1 cellular context compared by ENCODE assay signal in the genomic region with DNA sequence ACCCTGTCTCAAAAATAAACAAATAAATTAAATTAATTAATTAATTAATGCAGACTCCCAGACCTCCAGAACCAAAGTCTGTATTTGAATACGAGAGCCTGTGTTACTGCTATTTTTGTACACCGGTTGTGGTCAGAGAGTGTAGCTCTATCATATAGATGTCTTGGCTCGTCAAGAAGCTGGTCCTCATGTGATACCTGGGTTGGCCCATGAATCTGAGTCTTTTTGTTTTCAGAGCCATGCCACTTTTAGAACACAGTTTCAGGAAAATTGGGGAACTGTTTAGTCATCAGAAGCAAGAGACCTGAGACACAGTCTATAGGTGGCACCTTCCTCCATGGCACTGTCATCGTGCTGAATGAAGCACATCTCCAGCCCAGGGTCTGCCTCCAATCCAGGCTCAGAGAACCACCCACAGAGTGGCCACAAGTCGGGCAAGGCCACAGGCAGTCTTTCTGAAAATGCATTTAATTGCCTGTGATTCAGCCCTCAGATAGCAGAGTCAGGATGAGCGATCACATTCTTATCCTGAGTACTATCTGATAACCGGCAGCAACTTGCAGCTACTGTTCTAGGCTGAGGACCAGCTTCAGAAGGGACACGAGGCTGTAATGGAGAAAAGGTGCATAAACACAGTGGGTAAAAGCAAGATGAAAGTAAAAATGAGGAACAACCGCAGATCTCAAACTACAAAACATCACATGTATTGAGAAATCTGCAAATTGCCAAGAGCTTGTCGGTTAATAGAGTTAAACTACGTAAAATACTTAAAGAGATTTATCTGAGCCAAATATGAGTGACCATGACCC.
TF ChIP-seq lines count a peak whose summit lies in the region.

No MANE protein-coding gene starts in this region.

TF ChIP-seq in K562, 482 proteins besides CTCF, POLR2A, EP300 and RAD21 (continues in another document):
- TF ChIP-seq MAFF (IDR thresholded peaks at IDR 0.05; ENCODE audit: low read length) (peak; percentile 44; the same call in 1 of the 2 replicates), MTA1 (IDR thresholded peaks at IDR 0.05; ENCODE audit: borderline replicate concordance) (peak; percentile 58; the same call in 1 of the 2 replicates), ADNP (tag; IDR thresholded peaks at IDR 0.05) (peak; percentile 19; the same call in 1 of the 2 replicates), MECOM (CRISPR knock-in tag; IDR thresholded peaks at IDR 0.05) (0 out of 2 replicates have a peak, but pooled peaks have one; percentile 38), RCOR1 (IDR thresholded peaks at IDR 0.05; ENCODE audit: borderline replicate concordance in 1 of 2, low read depth in 2 of 2, low read length in 2 of 2) (peak in 1 of 2 experiments; percentile 67; a peak in 2 of 4 replicates), MEIS2 (IDR thresholded peaks at IDR 0.05; ENCODE audit: partially characterized antibody) (peak; percentile 54), C11orf30 (IDR thresholded peaks at IDR 0.05; ENCODE audit: low read depth) (peak; percentile 55), CTBP1 (IDR thresholded peaks at IDR 0.05; ENCODE audit: borderline replicate concordance) (peak; percentile 29; the same call in 1 of the 2 replicates), HDAC1 (IDR thresholded peaks at IDR 0.05) (peak in 1 of 2 experiments; percentile 42; a peak in 1 of 4 replicates), BHLHE40 (IDR thresholded peaks at IDR 0.05; ENCODE audit: low read length) (peak; percentile 5; the same call in 1 of the 2 replicates), ZBTB17 (CRISPR knock-in tag; IDR thresholded peaks at IDR 0.05) (0 out of 2 replicates have a peak, but pooled peaks have one; percentile 32), SMAD3 (CRISPR knock-in tag; conservative IDR thresholded peaks at IDR 0.05) (peak; percentile 14; the same call in 1 of the 2 replicates), L3MBTL2 (IDR thresholded peaks at IDR 0.05) (peak; percentile 80), BRCA1 (IDR thresholded peaks at IDR 0.05) (no peak), BRCA1 (CRISPR knock-in tag; IDR thresholded peaks at IDR 0.05) (no peak), ZNF766 (CRISPR knock-in tag; conservative IDR thresholded peaks at IDR 0.05) (peak; percentile 62; the same call in 1 of the 2 replicates), ATF7 (IDR thresholded peaks at IDR 0.05) (peak; percentile 15; the same call in 1 of the 2 replicates), FOSL1 (tag; conservative IDR thresholded peaks at IDR 0.05) (0 out of 2 replicates have a peak, but pooled peaks have one; percentile 7), GABPB1 (CRISPR knock-in tag; IDR thresholded peaks at IDR 0.05) (peak; percentile 51), RBBP5 (IDR thresholded peaks at IDR 0.05; ENCODE audit: borderline replicate concordance, insufficient read depth, low read length, poor library complexity, severe bottlenecking) (no peak), CCNT2 (IDR thresholded peaks at IDR 0.05; ENCODE audit: borderline replicate concordance, extremely low read depth, insufficient read length, low read depth, low read length) (peak; percentile 23), ZNF583 (CRISPR knock-in tag; IDR thresholded peaks at IDR 0.05) (0 out of 2 replicates have a peak, but pooled peaks have one; percentile 28), TRIM24 (IDR thresholded peaks at IDR 0.05) (no peak), TEAD1 (CRISPR knock-in tag; IDR thresholded peaks at IDR 0.05) (peak in 1 of 2 experiments; percentile 63; a peak in 1 of 4 replicates), GATAD2A (IDR thresholded peaks at IDR 0.05) (0 out of 2 replicates have a peak, but pooled peaks have one; percentile 13), FOXM1 (IDR thresholded peaks at IDR 0.05; ENCODE audit: low read depth) (no peak), FOXM1 (CRISPR knock-in tag; IDR thresholded peaks at IDR 0.05; ENCODE audit: low read depth) (no peak), NR2C1 (IDR thresholded peaks at IDR 0.05) (no peak), NR2C1 (tag; IDR thresholded peaks at IDR 0.05) (0 out of 2 replicates have a peak, but pooled peaks have one; percentile 6), DMBX1 (CRISPR knock-in tag; IDR thresholded peaks at IDR 0.05; ENCODE audit: borderline replicate concordance) (no peak), ZNF76 (CRISPR knock-in tag; IDR thresholded peaks at IDR 0.05; ENCODE audit: borderline replicate concordance) (peak; percentile 20; the same call in 1 of the 2 replicates), RBM14 (IDR thresholded peaks at IDR 0.05; ENCODE audit: borderline replicate concordance, insufficient read depth, low read depth, low read length) (no peak), TBP (optimal IDR thresholded peaks at IDR 0.05; ENCODE audit: low read depth, low read length) (peak; percentile 20), OTX1 (CRISPR knock-in tag; IDR thresholded peaks at IDR 0.05) (0 out of 2 replicates have a peak, but pooled peaks have one; percentile 7), MEF2A (IDR thresholded peaks at IDR 0.05; ENCODE audit: control insufficient read depth, low read depth, low read length) (peak; percentile 23; the same call in 1 of the 2 replicates), CEBPG (CRISPR knock-in tag; IDR thresholded peaks at IDR 0.05) (no peak), CEBPG (tag; conservative IDR thresholded peaks at IDR 0.05 in 1 of 2, IDR thresholded peaks at IDR 0.05 in 1 of 2) (0 out of 4 replicates have a peak, but pooled peaks of 1 of the 2 experiments have one; percentile 17), PTTG1 (tag; IDR thresholded peaks at IDR 0.05; ENCODE audit: low read depth) (0 out of 2 replicates have a peak, but pooled peaks have one; percentile 38)
- TF ChIP-seq, protein P1, sequence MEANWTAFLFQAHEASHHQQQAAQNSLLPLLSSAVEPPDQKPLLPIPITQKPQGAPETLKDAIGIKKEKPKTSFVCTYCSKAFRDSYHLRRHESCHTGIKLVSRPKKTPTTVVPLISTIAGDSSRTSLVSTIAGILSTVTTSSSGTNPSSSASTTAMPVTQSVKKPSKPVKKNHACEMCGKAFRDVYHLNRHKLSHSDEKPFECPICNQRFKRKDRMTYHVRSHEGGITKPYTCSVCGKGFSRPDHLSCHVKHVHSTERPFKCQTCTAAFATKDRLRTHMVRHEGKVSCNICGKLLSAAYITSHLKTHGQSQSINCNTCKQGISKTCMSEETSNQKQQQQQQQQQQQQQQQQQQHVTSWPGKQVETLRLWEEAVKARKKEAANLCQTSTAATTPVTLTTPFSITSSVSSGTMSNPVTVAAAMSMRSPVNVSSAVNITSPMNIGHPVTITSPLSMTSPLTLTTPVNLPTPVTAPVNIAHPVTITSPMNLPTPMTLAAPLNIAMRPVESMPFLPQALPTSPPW (CRISPR knock-in tag; IDR thresholded peaks at IDR 0.05), result no peak
- TF ChIP-seq, protein P2, sequence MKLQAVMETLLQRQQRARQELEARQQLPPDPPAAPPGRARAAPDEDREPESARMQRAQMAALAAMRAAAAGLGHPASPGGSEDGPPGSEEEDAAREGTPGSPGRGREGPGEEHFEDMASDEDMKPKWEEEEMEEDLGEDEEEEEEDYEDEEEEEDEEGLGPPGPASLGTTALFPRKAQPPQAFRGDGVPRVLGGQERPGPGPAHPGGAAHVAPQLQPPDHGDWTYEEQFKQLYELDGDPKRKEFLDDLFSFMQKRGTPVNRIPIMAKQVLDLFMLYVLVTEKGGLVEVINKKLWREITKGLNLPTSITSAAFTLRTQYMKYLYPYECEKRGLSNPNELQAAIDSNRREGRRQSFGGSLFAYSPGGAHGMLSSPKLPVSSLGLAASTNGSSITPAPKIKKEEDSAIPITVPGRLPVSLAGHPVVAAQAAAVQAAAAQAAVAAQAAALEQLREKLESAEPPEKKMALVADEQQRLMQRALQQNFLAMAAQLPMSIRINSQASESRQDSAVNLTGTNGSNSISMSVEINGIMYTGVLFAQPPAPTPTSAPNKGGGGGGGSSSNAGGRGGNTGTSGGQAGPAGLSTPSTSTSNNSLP (IDR thresholded peaks at IDR 0.05; ENCODE audit: borderline replicate concordance, low read depth, low read length), result peak; percentile 69; the same call in 1 of the 2 replicates
- TF ChIP-seq, protein P3, sequence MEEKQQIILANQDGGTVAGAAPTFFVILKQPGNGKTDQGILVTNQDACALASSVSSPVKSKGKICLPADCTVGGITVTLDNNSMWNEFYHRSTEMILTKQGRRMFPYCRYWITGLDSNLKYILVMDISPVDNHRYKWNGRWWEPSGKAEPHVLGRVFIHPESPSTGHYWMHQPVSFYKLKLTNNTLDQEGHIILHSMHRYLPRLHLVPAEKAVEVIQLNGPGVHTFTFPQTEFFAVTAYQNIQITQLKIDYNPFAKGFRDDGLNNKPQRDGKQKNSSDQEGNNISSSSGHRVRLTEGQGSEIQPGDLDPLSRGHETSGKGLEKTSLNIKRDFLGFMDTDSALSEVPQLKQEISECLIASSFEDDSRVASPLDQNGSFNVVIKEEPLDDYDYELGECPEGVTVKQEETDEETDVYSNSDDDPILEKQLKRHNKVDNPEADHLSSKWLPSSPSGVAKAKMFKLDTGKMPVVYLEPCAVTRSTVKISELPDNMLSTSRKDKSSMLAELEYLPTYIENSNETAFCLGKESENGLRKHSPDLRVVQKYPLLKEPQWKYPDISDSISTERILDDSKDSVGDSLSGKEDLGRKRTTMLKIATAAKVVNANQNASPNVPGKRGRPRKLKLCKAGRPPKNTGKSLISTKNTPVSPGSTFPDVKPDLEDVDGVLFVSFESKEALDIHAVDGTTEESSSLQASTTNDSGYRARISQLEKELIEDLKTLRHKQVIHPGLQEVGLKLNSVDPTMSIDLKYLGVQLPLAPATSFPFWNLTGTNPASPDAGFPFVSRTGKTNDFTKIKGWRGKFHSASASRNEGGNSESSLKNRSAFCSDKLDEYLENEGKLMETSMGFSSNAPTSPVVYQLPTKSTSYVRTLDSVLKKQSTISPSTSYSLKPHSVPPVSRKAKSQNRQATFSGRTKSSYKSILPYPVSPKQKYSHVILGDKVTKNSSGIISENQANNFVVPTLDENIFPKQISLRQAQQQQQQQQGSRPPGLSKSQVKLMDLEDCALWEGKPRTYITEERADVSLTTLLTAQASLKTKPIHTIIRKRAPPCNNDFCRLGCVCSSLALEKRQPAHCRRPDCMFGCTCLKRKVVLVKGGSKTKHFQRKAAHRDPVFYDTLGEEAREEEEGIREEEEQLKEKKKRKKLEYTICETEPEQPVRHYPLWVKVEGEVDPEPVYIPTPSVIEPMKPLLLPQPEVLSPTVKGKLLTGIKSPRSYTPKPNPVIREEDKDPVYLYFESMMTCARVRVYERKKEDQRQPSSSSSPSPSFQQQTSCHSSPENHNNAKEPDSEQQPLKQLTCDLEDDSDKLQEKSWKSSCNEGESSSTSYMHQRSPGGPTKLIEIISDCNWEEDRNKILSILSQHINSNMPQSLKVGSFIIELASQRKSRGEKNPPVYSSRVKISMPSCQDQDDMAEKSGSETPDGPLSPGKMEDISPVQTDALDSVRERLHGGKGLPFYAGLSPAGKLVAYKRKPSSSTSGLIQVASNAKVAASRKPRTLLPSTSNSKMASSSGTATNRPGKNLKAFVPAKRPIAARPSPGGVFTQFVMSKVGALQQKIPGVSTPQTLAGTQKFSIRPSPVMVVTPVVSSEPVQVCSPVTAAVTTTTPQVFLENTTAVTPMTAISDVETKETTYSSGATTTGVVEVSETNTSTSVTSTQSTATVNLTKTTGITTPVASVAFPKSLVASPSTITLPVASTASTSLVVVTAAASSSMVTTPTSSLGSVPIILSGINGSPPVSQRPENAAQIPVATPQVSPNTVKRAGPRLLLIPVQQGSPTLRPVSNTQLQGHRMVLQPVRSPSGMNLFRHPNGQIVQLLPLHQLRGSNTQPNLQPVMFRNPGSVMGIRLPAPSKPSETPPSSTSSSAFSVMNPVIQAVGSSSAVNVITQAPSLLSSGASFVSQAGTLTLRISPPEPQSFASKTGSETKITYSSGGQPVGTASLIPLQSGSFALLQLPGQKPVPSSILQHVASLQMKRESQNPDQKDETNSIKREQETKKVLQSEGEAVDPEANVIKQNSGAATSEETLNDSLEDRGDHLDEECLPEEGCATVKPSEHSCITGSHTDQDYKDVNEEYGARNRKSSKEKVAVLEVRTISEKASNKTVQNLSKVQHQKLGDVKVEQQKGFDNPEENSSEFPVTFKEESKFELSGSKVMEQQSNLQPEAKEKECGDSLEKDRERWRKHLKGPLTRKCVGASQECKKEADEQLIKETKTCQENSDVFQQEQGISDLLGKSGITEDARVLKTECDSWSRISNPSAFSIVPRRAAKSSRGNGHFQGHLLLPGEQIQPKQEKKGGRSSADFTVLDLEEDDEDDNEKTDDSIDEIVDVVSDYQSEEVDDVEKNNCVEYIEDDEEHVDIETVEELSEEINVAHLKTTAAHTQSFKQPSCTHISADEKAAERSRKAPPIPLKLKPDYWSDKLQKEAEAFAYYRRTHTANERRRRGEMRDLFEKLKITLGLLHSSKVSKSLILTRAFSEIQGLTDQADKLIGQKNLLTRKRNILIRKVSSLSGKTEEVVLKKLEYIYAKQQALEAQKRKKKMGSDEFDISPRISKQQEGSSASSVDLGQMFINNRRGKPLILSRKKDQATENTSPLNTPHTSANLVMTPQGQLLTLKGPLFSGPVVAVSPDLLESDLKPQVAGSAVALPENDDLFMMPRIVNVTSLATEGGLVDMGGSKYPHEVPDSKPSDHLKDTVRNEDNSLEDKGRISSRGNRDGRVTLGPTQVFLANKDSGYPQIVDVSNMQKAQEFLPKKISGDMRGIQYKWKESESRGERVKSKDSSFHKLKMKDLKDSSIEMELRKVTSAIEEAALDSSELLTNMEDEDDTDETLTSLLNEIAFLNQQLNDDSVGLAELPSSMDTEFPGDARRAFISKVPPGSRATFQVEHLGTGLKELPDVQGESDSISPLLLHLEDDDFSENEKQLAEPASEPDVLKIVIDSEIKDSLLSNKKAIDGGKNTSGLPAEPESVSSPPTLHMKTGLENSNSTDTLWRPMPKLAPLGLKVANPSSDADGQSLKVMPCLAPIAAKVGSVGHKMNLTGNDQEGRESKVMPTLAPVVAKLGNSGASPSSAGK (IDR thresholded peaks at IDR 0.05), result peak; percentile 73
- TF ChIP-seq, protein P4, sequence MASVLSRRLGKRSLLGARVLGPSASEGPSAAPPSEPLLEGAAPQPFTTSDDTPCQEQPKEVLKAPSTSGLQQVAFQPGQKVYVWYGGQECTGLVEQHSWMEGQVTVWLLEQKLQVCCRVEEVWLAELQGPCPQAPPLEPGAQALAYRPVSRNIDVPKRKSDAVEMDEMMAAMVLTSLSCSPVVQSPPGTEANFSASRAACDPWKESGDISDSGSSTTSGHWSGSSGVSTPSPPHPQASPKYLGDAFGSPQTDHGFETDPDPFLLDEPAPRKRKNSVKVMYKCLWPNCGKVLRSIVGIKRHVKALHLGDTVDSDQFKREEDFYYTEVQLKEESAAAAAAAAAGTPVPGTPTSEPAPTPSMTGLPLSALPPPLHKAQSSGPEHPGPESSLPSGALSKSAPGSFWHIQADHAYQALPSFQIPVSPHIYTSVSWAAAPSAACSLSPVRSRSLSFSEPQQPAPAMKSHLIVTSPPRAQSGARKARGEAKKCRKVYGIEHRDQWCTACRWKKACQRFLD (CRISPR knock-in tag; IDR thresholded peaks at IDR 0.05), result no peak; the same call in 1 of the 2 replicates
- TF ChIP-seq, protein P5, sequence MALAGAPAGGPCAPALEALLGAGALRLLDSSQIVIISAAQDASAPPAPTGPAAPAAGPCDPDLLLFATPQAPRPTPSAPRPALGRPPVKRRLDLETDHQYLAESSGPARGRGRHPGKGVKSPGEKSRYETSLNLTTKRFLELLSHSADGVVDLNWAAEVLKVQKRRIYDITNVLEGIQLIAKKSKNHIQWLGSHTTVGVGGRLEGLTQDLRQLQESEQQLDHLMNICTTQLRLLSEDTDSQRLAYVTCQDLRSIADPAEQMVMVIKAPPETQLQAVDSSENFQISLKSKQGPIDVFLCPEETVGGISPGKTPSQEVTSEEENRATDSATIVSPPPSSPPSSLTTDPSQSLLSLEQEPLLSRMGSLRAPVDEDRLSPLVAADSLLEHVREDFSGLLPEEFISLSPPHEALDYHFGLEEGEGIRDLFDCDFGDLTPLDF (CRISPR knock-in tag; IDR thresholded peaks at IDR 0.05), result no peak
